In the genomic region with DNA sequence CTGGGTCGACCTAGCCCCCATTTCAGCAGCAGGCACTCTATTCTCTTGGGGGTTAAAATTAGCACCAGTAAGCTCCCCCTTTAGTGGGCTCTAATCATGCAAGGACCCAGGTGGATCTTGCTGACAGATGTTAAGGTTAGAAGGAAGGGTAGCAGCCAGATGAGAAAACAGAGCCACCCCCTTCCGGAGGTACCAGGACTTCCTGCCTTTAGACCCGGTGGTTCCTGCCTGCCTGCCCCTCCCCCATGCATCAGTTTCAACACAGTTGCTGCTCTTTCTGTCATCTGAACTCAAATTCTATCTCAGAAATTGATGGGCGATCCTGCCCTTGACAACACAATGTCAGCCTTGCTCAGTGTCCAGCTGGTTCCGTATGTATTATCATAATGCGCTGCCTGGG, we compare ENCODE assay signal across 8 cellular contexts.
DNase-seq lines count a peak whose midpoint lies in the region; ATAC-seq and TF ChIP-seq lines count a peak whose summit lies in the region.

No MANE protein-coding gene starts in this region.

- H3K9me3 ChIP-seq in gastroesophageal sphincter, result no peaks in the 10 kb centered on the region

- TF ChIP-seq POLR2A in gastroesophageal sphincter (IDR thresholded peaks at IDR 0.05), result no peak

- ATAC-seq in GM18861 (IDR thresholded peaks at IDR 0.05; ENCODE audit: unreplicated experiment) (peak; percentile 67), HG02852 (IDR thresholded peaks at IDR 0.05; ENCODE audit: unreplicated experiment) (peak; percentile 52), gastroesophageal sphincter (peak; percentile 19)
- ATAC-seq in activated CD4-positive, CD25-positive, alpha-beta regulatory T cell treated with anti-CD3 and anti-CD28 coated beads, Interleukin-2, amount 50 U/mL, for 24 hours, result peak; percentile 65 to 72
- ATAC-seq in stimulated activated effector memory CD8-positive, alpha-beta T cell treated with anti-CD3 and anti-CD28 coated beads, Interleukin-12 subunit alpha, Interleukin-12 subunit beta, amount 100 ng/mL, for 72 hours, result no peak

- no peak overlapping the region for H3K4me3 Mint-ChIP-seq in stimulated activated effector memory CD8-positive, alpha-beta T cell treated with anti-CD3 and anti-CD28 coated beads, Interleukin-12 subunit alpha, Interleukin-12 subunit beta, amount 100 ng/mL, for 72 hours

- H3K36me3 ChIP-seq in gastroesophageal sphincter, result no peaks in the 10 kb centered on the region

- H3K9me3 Mint-ChIP-seq in stimulated activated effector memory CD8-positive, alpha-beta T cell treated with anti-CD3 and anti-CD28 coated beads, Interleukin-12 subunit alpha, Interleukin-12 subunit beta, amount 100 ng/mL, for 72 hours, result no peaks in the 10 kb centered on the region

- no peaks in the 10 kb centered on the region for H3K27me3 ChIP-seq in gastroesophageal sphincter

- TF ChIP-seq CTCF in gastroesophageal sphincter (IDR thresholded peaks at IDR 0.05), result no peak
- TF ChIP-seq CTCF in coronary artery (IDR thresholded peaks at IDR 0.05), result no peak

- no peak for TF ChIP-seq EP300 in gastroesophageal sphincter (IDR thresholded peaks at IDR 0.05)

- H3K4me3 ChIP-seq in gastroesophageal sphincter (no peak overlapping the region), coronary artery (no peak overlapping the region)

- H3K27ac ChIP-seq in gastroesophageal sphincter (no peak overlapping the region), coronary artery (no peak overlapping the region)

- no peak for DNase-seq in stimulated activated effector memory CD8-positive, alpha-beta T cell treated with anti-CD3 and anti-CD28 coated beads, Interleukin-12 subunit alpha, Interleukin-12 subunit beta, amount 100 ng/mL, for 72 hours (ENCODE audit: low spot score in 2 of 2)
- DNase-seq in coronary artery (ENCODE audit: low spot score) (no peak), NCI-H1436 treated with DMSO at 0.1 percent for 48 hours (lab: John Stamatoyannopoulos, UW) (no peak), Ammon's horn (ENCODE audit: low spot score) (no peak)

- WGBS in gastroesophageal sphincter (ENCODE audit: low coverage in 1 of 2), 2 donors, result 46 to 75% methylated on average over 2 to 6 of the region's 6 CpGs

- peaks cover 6% of the 10 kb centered on the region for H3K4me1 Mint-ChIP-seq in stimulated activated effector memory CD8-positive, alpha-beta T cell treated with anti-CD3 and anti-CD28 coated beads, Interleukin-12 subunit alpha, Interleukin-12 subunit beta, amount 100 ng/mL, for 72 hours

- no peak overlapping the region for H3K27ac Mint-ChIP-seq in stimulated activated effector memory CD8-positive, alpha-beta T cell treated with anti-CD3 and anti-CD28 coated beads, Interleukin-12 subunit alpha, Interleukin-12 subunit beta, amount 100 ng/mL, for 72 hours

- peaks cover 0 to 14% (median 4%) of the 10 kb centered on the region in 3 donors for H3K4me1 ChIP-seq in gastroesophageal sphincter

- no peaks in the 10 kb centered on the region for H3K36me3 Mint-ChIP-seq in stimulated activated effector memory CD8-positive, alpha-beta T cell treated with anti-CD3 and anti-CD28 coated beads, Interleukin-12 subunit alpha, Interleukin-12 subunit beta, amount 100 ng/mL, for 72 hours
